ENCODE assay signal across 3 cellular contexts in the genomic region with DNA sequence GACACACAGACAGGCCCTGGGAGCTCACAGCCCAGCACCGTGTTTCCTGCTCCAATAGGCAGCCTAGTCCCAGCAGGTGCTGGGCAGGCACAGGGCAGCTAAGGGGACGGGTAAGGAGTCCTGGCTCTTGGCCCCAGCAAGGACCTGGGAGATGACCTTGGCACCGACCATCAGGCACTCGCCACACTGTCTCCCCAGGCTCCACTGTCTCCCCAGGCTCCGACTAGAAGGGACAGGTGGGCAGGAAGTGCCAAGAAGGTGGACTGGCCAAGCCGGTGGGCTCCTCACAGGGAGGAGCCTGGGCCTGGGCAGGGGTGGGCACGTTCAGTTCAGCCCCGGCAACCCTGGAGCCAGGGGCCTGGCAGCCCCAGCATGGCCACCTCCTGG.
A peak's percentile ranks its signal among the peaks of the same experiment; 100 is the strongest.
TF ChIP-seq lines count a peak whose summit lies in the region.

No MANE protein-coding gene starts in this region.

TF ChIP-seq in A549, 52 proteins besides CTCF, POLR2A, EP300 and RAD21:
- TF ChIP-seq HOXB13 (CRISPR knock-in tag; IDR thresholded peaks at IDR 0.05; ENCODE audit: low read depth), result no peak
- TF ChIP-seq SREBF2 (IDR thresholded peaks at IDR 0.05), result no peak
- TF ChIP-seq NR3C1 (IDR thresholded peaks at IDR 0.05), result no peak
- no peak for TF ChIP-seq RARB (CRISPR knock-in tag; IDR thresholded peaks at IDR 0.05)
- TF ChIP-seq, protein P1, sequence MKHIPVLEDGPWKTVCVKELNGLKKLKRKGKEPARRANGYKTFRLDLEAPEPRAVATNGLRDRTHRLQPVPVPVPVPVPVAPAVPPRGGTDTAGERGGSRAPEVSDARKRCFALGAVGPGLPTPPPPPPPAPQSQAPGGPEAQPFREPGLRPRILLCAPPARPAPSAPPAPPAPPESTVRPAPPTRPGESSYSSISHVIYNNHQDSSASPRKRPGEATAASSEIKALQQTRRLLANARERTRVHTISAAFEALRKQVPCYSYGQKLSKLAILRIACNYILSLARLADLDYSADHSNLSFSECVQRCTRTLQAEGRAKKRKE (CRISPR knock-in tag; IDR thresholded peaks at IDR 0.05; ENCODE audit: low read depth), result no peak
- TF ChIP-seq MAZ (IDR thresholded peaks at IDR 0.05; ENCODE audit: borderline replicate concordance, low read depth, low read length), result no peak
- TF ChIP-seq MYC (IDR thresholded peaks at IDR 0.05; ENCODE audit: borderline replicate concordance, low read length), result no peak
- TF ChIP-seq HEYL (CRISPR knock-in tag; IDR thresholded peaks at IDR 0.05), result no peak
- TF ChIP-seq, protein P2, sequence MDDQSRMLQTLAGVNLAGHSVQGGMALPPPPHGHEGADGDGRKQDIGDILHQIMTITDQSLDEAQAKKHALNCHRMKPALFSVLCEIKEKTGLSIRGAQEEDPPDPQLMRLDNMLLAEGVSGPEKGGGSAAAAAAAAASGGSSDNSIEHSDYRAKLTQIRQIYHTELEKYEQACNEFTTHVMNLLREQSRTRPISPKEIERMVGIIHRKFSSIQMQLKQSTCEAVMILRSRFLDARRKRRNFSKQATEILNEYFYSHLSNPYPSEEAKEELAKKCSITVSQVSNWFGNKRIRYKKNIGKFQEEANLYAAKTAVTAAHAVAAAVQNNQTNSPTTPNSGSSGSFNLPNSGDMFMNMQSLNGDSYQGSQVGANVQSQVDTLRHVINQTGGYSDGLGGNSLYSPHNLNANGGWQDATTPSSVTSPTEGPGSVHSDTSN (IDR thresholded peaks at IDR 0.05), result no peak
- TF ChIP-seq, protein P3, sequence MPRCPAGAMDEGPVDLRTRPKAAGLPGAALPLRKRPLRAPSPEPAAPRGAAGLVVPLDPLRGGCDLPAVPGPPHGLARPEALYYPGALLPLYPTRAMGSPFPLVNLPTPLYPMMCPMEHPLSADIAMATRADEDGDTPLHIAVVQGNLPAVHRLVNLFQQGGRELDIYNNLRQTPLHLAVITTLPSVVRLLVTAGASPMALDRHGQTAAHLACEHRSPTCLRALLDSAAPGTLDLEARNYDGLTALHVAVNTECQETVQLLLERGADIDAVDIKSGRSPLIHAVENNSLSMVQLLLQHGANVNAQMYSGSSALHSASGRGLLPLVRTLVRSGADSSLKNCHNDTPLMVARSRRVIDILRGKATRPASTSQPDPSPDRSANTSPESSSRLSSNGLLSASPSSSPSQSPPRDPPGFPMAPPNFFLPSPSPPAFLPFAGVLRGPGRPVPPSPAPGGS (IDR thresholded peaks at IDR 0.05), result no peak
- TF ChIP-seq, protein P4, sequence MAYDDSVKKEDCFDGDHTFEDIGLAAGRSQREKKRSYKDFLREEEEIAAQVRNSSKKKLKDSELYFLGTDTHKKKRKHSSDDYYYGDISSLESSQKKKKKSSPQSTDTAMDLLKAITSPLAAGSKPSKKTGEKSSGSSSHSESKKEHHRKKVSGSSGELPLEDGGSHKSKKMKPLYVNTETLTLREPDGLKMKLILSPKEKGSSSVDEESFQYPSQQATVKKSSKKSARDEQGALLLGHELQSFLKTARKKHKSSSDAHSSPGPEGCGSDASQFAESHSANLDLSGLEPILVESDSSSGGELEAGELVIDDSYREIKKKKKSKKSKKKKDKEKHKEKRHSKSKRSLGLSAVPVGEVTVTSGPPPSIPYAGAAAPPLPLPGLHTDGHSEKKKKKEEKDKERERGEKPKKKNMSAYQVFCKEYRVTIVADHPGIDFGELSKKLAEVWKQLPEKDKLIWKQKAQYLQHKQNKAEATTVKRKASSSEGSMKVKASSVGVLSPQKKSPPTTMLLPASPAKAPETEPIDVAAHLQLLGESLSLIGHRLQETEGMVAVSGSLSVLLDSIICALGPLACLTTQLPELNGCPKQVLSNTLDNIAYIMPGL (CRISPR knock-in tag; IDR thresholded peaks at IDR 0.05; ENCODE audit: borderline replicate concordance), result no peak
- TF ChIP-seq ESRRA (IDR thresholded peaks at IDR 0.05; ENCODE audit: borderline replicate concordance, low read length), result no peak
- TF ChIP-seq GATA3 (IDR thresholded peaks at IDR 0.05; ENCODE audit: borderline replicate concordance), result no peak
- TF ChIP-seq RCOR1 (IDR thresholded peaks at IDR 0.05; ENCODE audit: low read depth, low read length), result no peak
- TF ChIP-seq FOSL2 (IDR thresholded peaks at IDR 0.05), result no peak
- no peak for TF ChIP-seq FOSL2 (CRISPR knock-in tag; IDR thresholded peaks at IDR 0.05)
- no peak for TF ChIP-seq RFX5 (IDR thresholded peaks at IDR 0.05)
- no peak for TF ChIP-seq EHMT2 (IDR thresholded peaks at IDR 0.05; ENCODE audit: low read depth)
- TF ChIP-seq KDM5A (IDR thresholded peaks at IDR 0.05), result no peak

TF ChIP-seq in HEK293, 187 proteins besides CTCF, POLR2A, EP300 and RAD21:
- TF ChIP-seq, protein P5, sequence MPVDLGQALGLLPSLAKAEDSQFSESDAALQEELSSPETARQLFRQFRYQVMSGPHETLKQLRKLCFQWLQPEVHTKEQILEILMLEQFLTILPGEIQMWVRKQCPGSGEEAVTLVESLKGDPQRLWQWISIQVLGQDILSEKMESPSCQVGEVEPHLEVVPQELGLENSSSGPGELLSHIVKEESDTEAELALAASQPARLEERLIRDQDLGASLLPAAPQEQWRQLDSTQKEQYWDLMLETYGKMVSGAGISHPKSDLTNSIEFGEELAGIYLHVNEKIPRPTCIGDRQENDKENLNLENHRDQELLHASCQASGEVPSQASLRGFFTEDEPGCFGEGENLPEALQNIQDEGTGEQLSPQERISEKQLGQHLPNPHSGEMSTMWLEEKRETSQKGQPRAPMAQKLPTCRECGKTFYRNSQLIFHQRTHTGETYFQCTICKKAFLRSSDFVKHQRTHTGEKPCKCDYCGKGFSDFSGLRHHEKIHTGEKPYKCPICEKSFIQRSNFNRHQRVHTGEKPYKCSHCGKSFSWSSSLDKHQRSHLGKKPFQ (tag by site-specific recombination; IDR thresholded peaks at IDR 0.05), result no peak
- TF ChIP-seq, protein P6, sequence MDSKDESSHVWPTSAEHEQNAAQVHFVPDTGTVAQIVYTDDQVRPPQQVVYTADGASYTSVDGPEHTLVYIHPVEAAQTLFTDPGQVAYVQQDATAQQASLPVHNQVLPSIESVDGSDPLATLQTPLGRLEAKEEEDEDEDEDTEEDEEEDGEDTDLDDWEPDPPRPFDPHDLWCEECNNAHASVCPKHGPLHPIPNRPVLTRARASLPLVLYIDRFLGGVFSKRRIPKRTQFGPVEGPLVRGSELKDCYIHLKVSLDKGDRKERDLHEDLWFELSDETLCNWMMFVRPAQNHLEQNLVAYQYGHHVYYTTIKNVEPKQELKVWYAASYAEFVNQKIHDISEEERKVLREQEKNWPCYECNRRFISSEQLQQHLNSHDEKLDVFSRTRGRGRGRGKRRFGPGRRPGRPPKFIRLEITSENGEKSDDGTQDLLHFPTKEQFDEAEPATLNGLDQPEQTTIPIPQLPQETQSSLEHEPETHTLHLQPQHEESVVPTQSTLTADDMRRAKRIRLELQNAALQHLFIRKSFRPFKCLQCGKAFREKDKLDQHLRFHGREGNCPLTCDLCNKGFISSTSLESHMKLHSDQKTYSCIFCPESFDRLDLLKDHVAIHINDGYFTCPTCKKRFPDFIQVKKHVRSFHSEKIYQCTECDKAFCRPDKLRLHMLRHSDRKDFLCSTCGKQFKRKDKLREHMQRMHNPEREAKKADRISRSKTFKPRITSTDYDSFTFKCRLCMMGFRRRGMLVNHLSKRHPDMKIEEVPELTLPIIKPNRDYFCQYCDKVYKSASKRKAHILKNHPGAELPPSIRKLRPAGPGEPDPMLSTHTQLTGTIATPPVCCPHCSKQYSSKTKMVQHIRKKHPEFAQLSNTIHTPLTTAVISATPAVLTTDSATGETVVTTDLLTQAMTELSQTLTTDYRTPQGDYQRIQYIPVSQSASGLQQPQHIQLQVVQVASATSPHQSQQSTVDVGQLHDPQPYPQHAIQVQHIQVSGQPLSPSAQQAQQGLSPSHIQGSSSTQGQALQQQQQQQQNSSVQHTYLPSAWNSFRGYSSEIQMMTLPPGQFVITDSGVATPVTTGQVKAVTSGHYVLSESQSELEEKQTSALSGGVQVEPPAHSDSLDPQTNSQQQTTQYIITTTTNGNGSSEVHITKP (tag by site-specific recombination; IDR thresholded peaks at IDR 0.05), result no peak
- no peak for TF ChIP-seq MYNN (tag by site-specific recombination; IDR thresholded peaks at IDR 0.05; ENCODE audit: borderline replicate concordance)
- TF ChIP-seq WT1 (tag by site-specific recombination; IDR thresholded peaks at IDR 0.05), result no peak
- TF ChIP-seq ZNF623 (tag by site-specific recombination; IDR thresholded peaks at IDR 0.05), result no peak
- peak; percentile 71 for TF ChIP-seq ZNF335 (tag by site-specific recombination; conservative IDR thresholded peaks at IDR 0.05)
- TF ChIP-seq, protein P7, sequence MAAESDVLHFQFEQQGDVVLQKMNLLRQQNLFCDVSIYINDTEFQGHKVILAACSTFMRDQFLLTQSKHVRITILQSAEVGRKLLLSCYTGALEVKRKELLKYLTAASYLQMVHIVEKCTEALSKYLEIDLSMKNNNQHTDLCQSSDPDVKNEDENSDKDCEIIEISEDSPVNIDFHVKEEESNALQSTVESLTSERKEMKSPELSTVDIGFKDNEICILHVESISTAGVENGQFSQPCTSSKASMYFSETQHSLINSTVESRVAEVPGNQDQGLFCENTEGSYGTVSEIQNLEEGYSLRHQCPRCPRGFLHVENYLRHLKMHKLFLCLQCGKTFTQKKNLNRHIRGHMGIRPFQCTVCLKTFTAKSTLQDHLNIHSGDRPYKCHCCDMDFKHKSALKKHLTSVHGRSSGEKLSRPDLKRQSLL (tag by site-specific recombination; IDR thresholded peaks at IDR 0.05), result no peak

TF ChIP-seq in K562, 482 proteins besides CTCF, POLR2A, EP300 and RAD21:
- TF ChIP-seq TGIF2 (CRISPR knock-in tag; IDR thresholded peaks at IDR 0.05), result no peak
- TF ChIP-seq ZNF217 (CRISPR knock-in tag; IDR thresholded peaks at IDR 0.05), result no peak
- no peak for TF ChIP-seq FOXK2 (conservative IDR thresholded peaks at IDR 0.05 in 1 of 2, IDR thresholded peaks at IDR 0.05 in 1 of 2; ENCODE audit: low read depth in 2 of 2)
- TF ChIP-seq, protein P8, sequence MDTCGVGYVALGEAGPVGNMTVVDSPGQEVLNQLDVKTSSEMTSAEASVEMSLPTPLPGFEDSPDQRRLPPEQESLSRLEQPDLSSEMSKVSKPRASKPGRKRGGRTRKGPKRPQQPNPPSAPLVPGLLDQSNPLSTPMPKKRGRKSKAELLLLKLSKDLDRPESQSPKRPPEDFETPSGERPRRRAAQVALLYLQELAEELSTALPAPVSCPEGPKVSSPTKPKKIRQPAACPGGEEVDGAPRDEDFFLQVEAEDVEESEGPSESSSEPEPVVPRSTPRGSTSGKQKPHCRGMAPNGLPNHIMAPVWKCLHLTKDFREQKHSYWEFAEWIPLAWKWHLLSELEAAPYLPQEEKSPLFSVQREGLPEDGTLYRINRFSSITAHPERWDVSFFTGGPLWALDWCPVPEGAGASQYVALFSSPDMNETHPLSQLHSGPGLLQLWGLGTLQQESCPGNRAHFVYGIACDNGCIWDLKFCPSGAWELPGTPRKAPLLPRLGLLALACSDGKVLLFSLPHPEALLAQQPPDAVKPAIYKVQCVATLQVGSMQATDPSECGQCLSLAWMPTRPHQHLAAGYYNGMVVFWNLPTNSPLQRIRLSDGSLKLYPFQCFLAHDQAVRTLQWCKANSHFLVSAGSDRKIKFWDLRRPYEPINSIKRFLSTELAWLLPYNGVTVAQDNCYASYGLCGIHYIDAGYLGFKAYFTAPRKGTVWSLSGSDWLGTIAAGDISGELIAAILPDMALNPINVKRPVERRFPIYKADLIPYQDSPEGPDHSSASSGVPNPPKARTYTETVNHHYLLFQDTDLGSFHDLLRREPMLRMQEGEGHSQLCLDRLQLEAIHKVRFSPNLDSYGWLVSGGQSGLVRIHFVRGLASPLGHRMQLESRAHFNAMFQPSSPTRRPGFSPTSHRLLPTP (IDR thresholded peaks at IDR 0.05; ENCODE audit: borderline replicate concordance, extremely low read depth, insufficient read length), result no peak
- TF ChIP-seq SMARCE1 (IDR thresholded peaks at IDR 0.05), result no peak
- TF ChIP-seq ZNF76 (CRISPR knock-in tag; IDR thresholded peaks at IDR 0.05; ENCODE audit: borderline replicate concordance), result no peak
- TF ChIP-seq ZNF197 (CRISPR knock-in tag; IDR thresholded peaks at IDR 0.05; ENCODE audit: low read depth), result no peak
